7 cellular contexts compared by ENCODE assay signal in the genomic region with DNA sequence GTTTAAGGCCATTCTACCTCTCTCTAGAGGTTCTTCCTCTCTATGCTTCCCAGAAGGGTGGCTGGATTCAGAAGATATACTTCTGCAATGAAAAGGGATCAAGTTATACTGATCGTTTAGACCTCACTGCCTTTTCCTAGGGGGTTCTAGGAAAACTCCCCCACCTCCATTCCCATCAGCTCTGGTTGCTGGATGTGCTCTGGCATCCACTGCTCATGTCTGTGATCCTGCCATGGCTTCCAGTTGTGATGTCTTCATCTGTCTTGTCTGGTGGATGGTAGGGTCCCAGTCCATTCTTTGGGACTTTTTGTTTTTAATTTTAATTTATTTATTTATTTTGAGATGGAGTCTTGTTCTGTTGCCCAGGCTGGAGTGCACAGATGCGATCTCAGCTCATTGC.
"Had no signal": no experiment of that assay in that cellular context is flagged by ENCODE, and none has a peak within 500 bp of the region (broad histone marks: within the 10 kb centered on the region; RNA-seq: fewer than 3 reads in every experiment).

No MANE protein-coding gene starts in this region.

- DNase-seq: GDM1, GF-D8 had no signal

- FAIRE-seq: G401.6, GM12891, GM12892, GM18507, GM19239 had no signal
